8 cellular contexts compared by ENCODE assay signal in genomic region chr21:25639922-25640670, GRCh38. TPM values are rescaled to one million over a fixed set of nuclear protein-coding genes. Genes with fewer than 3 reads are reported as not detected.
DNase-seq lines count a peak whose midpoint lies in the region; ATAC-seq, FAIRE-seq and TF ChIP-seq lines count a peak whose summit lies in the region.

No MANE protein-coding gene starts in this region.

- TF ChIP-seq CTCF in BJ (IDR thresholded peaks at IDR 0.05; ENCODE audit: insufficient read depth, low read depth, low read length) (no peak; the same call in 1 of the 2 replicates), gastroesophageal sphincter (IDR thresholded peaks at IDR 0.05) (peak in 1 of 4 experiments; percentile 18), neural progenitor cell (IDR thresholded peaks at IDR 0.05) (no peak), D721Med (IDR thresholded peaks at IDR 0.05; ENCODE audit: insufficient read depth, missing control alignments) (no peak)

- WGBS in gastroesophageal sphincter (ENCODE audit: low coverage in 1 of 2), 2 donors = 0 to 3% methylated on average over 5 to 18 of the region's 41 CpGs

- no peak for TF ChIP-seq POLR2A in gastroesophageal sphincter (IDR thresholded peaks at IDR 0.05)

- H3K4me1 ChIP-seq in gastroesophageal sphincter (peaks cover 0 to 27% (median 4%) of the 10 kb centered on the region in 3 donors), neural progenitor cell (peaks cover 9% of the 10 kb centered on the region)

- no peak for TF ChIP-seq EP300 in gastroesophageal sphincter (IDR thresholded peaks at IDR 0.05)

- H3K36me3 Mint-ChIP-seq in neural progenitor cell = peaks cover 25% of the 10 kb centered on the region

- peak overlapping the region; percentile 87 for H3K4me3 Mint-ChIP-seq in neural progenitor cell

- H3K9me3 ChIP-seq in gastroesophageal sphincter = no peaks in the 10 kb centered on the region
- no peaks in the 10 kb centered on the region for H3K9me3 ChIP-seq in neural progenitor cell (ENCODE audit: low read depth)

- DNase-seq in BJ (ENCODE audit: low read depth) (no peak), neural progenitor cell (ENCODE audit: low spot score) (peak; percentile 59), D721Med (ENCODE audit: insufficient read length, low spot score) (no peak)
- DNase-seq in activated CD8-positive, alpha-beta memory T cell treated with anti-CD3 and anti-CD28 coated beads for 24 hours = peak; percentile 62

- H3K9me3 Mint-ChIP-seq in neural progenitor cell = peaks cover 3% of the 10 kb centered on the region

- peak overlapping the region; percentile 84 for H3K4me2 ChIP-seq in neural progenitor cell

- H3K9ac ChIP-seq in neural progenitor cell = no peak overlapping the region

- H3K4me3 ChIP-seq in BJ (ENCODE audit: low read depth, low read length) (peak overlapping the region; percentile 43), gastroesophageal sphincter (peak overlapping the region; percentile 81 to 84), neural progenitor cell (peak overlapping the region; percentile 76)

- peaks cover 3% of the 10 kb centered on the region for H3K27me3 Mint-ChIP-seq in neural progenitor cell (ENCODE audit: insufficient read depth, low read depth)

- peaks cover 30% of the 10 kb centered on the region for H3K4me1 Mint-ChIP-seq in neural progenitor cell

- CTCF ChIA-PET in BJ (lab: Yijun Ruan, JAX) = interaction anchor here (1.0 to 1.4 kb wide), 2 partner anchors 25 to 32 kb away, joined by 3 to 6 read pairs; no protein-coding TSS in a partner anchor

- H3K27me3 ChIP-seq in BJ (ENCODE audit: control insufficient read depth, insufficient read depth, low read length) (peaks cover 9% of the 10 kb centered on the region), gastroesophageal sphincter (no peaks in the 10 kb centered on the region), neural progenitor cell (peaks cover 44% of the 10 kb centered on the region)

- H3F3A ChIP-seq in neural progenitor cell (ENCODE audit: low read depth) = peaks cover 8% of the 10 kb centered on the region

- no peaks in the 10 kb centered on the region for H3K79me2 ChIP-seq in neural progenitor cell (ENCODE audit: low read depth)

- no peaks in the 10 kb centered on the region for H4K20me1 ChIP-seq in neural progenitor cell (ENCODE audit: low read depth)

- ATAC-seq in GM19372 (IDR thresholded peaks at IDR 0.05; ENCODE audit: low read depth, unreplicated experiment) = peak; percentile 20
- ATAC-seq in HG03521 (IDR thresholded peaks at IDR 0.05; ENCODE audit: unreplicated experiment) = peak; percentile 21
- peak; percentile 67 for ATAC-seq in gastroesophageal sphincter
- no peak for ATAC-seq in GM18867 (IDR thresholded peaks at IDR 0.05; ENCODE audit: unreplicated experiment)

- H3K27ac Mint-ChIP-seq in neural progenitor cell = peak overlapping the region; percentile 73

- H3K36me3 ChIP-seq in BJ (ENCODE audit: control insufficient read depth, insufficient read depth, low read length) = no peaks in the 10 kb centered on the region
- H3K36me3 ChIP-seq in gastroesophageal sphincter = peaks cover 0 to 9% of the 10 kb centered on the region in 2 donors
- no peaks in the 10 kb centered on the region for H3K36me3 ChIP-seq in neural progenitor cell

- POLR2A ChIA-PET in BJ (lab: Charles Lee) = interaction anchor here (0.6 kb wide), 1 partner anchor 52 kb away, joined by 5 read pairs; no protein-coding TSS in a partner anchor

- peak overlapping the region; percentile 91 for H2AFZ ChIP-seq in neural progenitor cell (replicated peaks)

- FAIRE-seq in D721Med (lab: Jason Lieb, UNC) = no peak

- H3K27ac ChIP-seq in gastroesophageal sphincter (peak overlapping the region; percentile 78 to 95 (median 94)), neural progenitor cell (no peak overlapping the region)

RNA-seq across cellular contexts. Expression of gene JAM2, which starts 1.0 kb away (rescaled TPM):
- polyA plus RNA-seq in BJ (2011; rRNA removed) = 0.21 and 0.58 TPM in 2 replicates
- polyA minus RNA-seq in BJ (2011; rRNA and poly(A)+ RNA removed) = 0.10 and 0.19 TPM in 2 replicates
- total RNA-seq in gastroesophageal sphincter = 10 to 100 TPM; 24.9 to 59.5 (median 38.2) TPM
- 1.9 and 3.5 TPM in 2 replicates for total RNA-seq in neural progenitor cell (ENCODE audit: low replicate concordance)

RNA-seq across cellular contexts. Expression of gene MRPL39, which starts 32.8 kb away (rescaled TPM):
- 11.6 and 26.4 TPM in 2 replicates for polyA plus RNA-seq in BJ (2011; rRNA removed)
- polyA minus RNA-seq in BJ (2011; rRNA and poly(A)+ RNA removed) = 6.2 and 6.7 TPM in 2 replicates
- total RNA-seq in gastroesophageal sphincter (10 to 100 TPM; 17.0 to 37.4 (median 25.4) TPM), neural progenitor cell (ENCODE audit: low replicate concordance) (35.5 and 63.1 TPM in 2 replicates)

Comparison
In these comparisons a context has a peak if more than half of its experiments do, and no peak if none do; other contexts are left out.
1. DNase-seq: peak in activated CD8-positive, alpha-beta memory T cell treated with anti-CD3 and anti-CD28 coated beads for 24 hours (single experiment) and neural progenitor cell (single experiment); none in BJ (single experiment) and D721Med (single experiment).
2. Peak in every context shown above with its lines, with median percentiles within 50 percentile points of each other: H3K4me3 ChIP-seq.